In the genomic region with DNA sequence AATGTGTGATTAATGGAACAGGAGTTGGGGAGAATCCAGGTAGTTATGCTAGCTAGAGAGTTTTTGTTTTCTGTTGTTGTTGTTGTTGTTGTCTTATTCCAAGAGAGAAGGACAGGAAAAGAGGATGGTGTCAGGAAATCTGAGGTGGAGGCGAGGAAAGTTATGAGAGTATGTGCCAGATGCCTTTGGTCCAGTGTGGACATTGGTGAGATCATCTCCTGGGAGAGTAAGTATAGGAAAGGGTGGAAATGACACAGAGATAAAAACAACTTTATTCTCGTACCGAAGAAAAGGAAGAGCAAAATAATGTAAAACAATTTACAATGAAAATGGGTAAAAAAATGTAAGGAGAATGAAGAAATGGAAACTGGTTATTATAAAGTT, we compare ENCODE assay signal across 13 cellular contexts.
DNase-seq lines count a peak whose midpoint lies in the region; ATAC-seq and TF ChIP-seq lines count a peak whose summit lies in the region.
"Had no signal": no experiment of that assay in that cellular context is flagged by ENCODE, and none has a peak within 500 bp of the region (broad histone marks: within the 10 kb centered on the region; RNA-seq: fewer than 3 reads in every experiment).

No MANE protein-coding gene starts in this region.

- peak overlapping the region; percentile 83 for H4K8ac ChIP-seq in trophoblast cell (ENCODE audit: low read depth, low read length)

- H3K9me3 ChIP-seq in trophoblast cell (ENCODE audit: insufficient read depth, low read depth, low read length) (no peaks in the 10 kb centered on the region), colonic mucosa (no peaks in the 10 kb centered on the region)
- H3K9me3 ChIP-seq: heart right ventricle had no signal

- peaks cover 11% of the 10 kb centered on the region for H3K79me2 ChIP-seq in trophoblast cell (ENCODE audit: control insufficient read depth, insufficient read depth, low read length, poor library complexity)

- H3K9ac ChIP-seq in trophoblast cell (ENCODE audit: low read length) (no peak overlapping the region), colonic mucosa (ENCODE audit: low read depth in 2 of 2, low read length in 2 of 2) (no peak overlapping the region)

- H2BK5ac ChIP-seq in trophoblast cell (ENCODE audit: low read depth, low read length, poor library complexity): peak overlapping the region; percentile 99

- peak overlapping the region; percentile 99 for H3K27ac ChIP-seq in trophoblast cell (ENCODE audit: low read depth, low read length)
- no peak overlapping the region for H3K27ac ChIP-seq in colonic mucosa

- H3K23ac ChIP-seq in trophoblast cell (ENCODE audit: low read length): no peak overlapping the region

- intact Hi-C loops in colonic mucosa (cut with DNase I): no loop called here

- peak overlapping the region; percentile 64 for H4K12ac ChIP-seq in trophoblast cell (ENCODE audit: low read depth, low read length)

- ATAC-seq in SK-N-SH treated with all-trans-retinoic acid at 6 μM for 48 hours: peak; percentile 43; the same call in 2 of the 3 replicates
- ATAC-seq in HG02973 (IDR thresholded peaks at IDR 0.05; ENCODE audit: unreplicated experiment): no peak
- ATAC-seq: heart right ventricle, left lobe of liver had no signal

- peak overlapping the region; percentile 70 for H3K14ac ChIP-seq in trophoblast cell (ENCODE audit: low read length)

- H3K18ac ChIP-seq in trophoblast cell (ENCODE audit: low read length): no peak overlapping the region

- peaks cover 47% of the 10 kb centered on the region for H3K79me1 ChIP-seq in trophoblast cell (ENCODE audit: low read length)

- H3K4me1 ChIP-seq in trophoblast cell (ENCODE audit: control insufficient read depth in 1 of 2, insufficient read depth in 2 of 2, low read length in 2 of 2) (peaks cover 13 to 25% of the 10 kb centered on the region in 2 experiments), colonic mucosa (no peaks in the 10 kb centered on the region)

- H3K36me3 ChIP-seq in trophoblast cell (ENCODE audit: control insufficient read depth in 1 of 2, insufficient read depth in 2 of 2, low read length in 2 of 2) (no peaks in the 10 kb centered on the region), colonic mucosa (no peaks in the 10 kb centered on the region)
- H3K36me3 ChIP-seq: heart right ventricle had no signal

- peak overlapping the region; percentile 38 for H3K4me2 ChIP-seq in trophoblast cell (ENCODE audit: low read length)

- TF ChIP-seq CTCF in fibroblast of mammary gland (conservative IDR thresholded peaks at IDR 0.05; ENCODE audit: control insufficient read depth, insufficient read depth, low read depth, low read length) (no peak), colonic mucosa (IDR thresholded peaks at IDR 0.05) (no peak)

- H2AK5ac ChIP-seq in trophoblast cell (ENCODE audit: low read length): no peak overlapping the region

- H3K27me3 ChIP-seq in trophoblast cell (ENCODE audit: insufficient read depth, low read length) (no peaks in the 10 kb centered on the region), colonic mucosa (no peaks in the 10 kb centered on the region)
- H3K27me3 ChIP-seq: heart right ventricle had no signal

- WGBS in trophoblast cell (ENCODE audit: extremely low coverage, insufficient coverage, insufficient read length): no CpG with 5 or more reads among the region's 3 CpGs

- H3K4ac ChIP-seq in trophoblast cell (ENCODE audit: low read depth, low read length): peak overlapping the region; percentile 57

- H3K4me3 ChIP-seq in fibroblast of mammary gland (ENCODE audit: control insufficient read depth, low read depth, low read length) (no peak overlapping the region), trophoblast cell (ENCODE audit: low read depth, low read length) (no peak overlapping the region), colonic mucosa (no peak overlapping the region)
- H3K4me3 ChIP-seq: heart right ventricle had no signal

- H2BK120ac ChIP-seq in trophoblast cell (ENCODE audit: insufficient read depth, low read length, poor library complexity): peak overlapping the region; percentile 97

- DNase-seq in GM04503 (ENCODE audit: low read depth) (peak; percentile 38), fibroblast of mammary gland (ENCODE audit: low read depth) (peak; percentile 87), trophoblast cell (no peak), HPDE6-E6E7 (ENCODE audit: extremely low spot score) (no peak), colonic mucosa (no peak)
- DNase-seq in stimulated activated naive CD4-positive, alpha-beta T cell (lab: John Stamatoyannopoulos, UW): no peak
- DNase-seq: activated naive CD8-positive, alpha-beta T cell treated with anti-CD3 and anti-CD28 coated beads for 36 hours; CD4-positive, alpha-beta memory T cell; heart right ventricle; NCI-H1694 had no signal

- H2BK12ac ChIP-seq in trophoblast cell (ENCODE audit: low read length): peak overlapping the region; percentile 96

- peak overlapping the region; percentile 92 for H4K91ac ChIP-seq in trophoblast cell (ENCODE audit: low read depth, low read length)

- H2AFZ ChIP-seq in trophoblast cell (ENCODE audit: insufficient read depth, low read length, poor library complexity): no peak overlapping the region

TF ChIP-seq in SK-N-SH treated with all-trans-retinoic acid at 6 μM for 48 hours, 23 proteins besides CTCF, POLR2A, EP300 and RAD21:
- TF ChIP-seq RARB (CRISPR knock-in tag; IDR thresholded peaks at IDR 0.05) (no peak), BACH2 (CRISPR knock-in tag; IDR thresholded peaks at IDR 0.05; ENCODE audit: borderline replicate concordance) (no peak), ARNTL (CRISPR knock-in tag; IDR thresholded peaks at IDR 0.05; ENCODE audit: borderline replicate concordance, low read depth) (no peak), OSR1 (CRISPR knock-in tag; IDR thresholded peaks at IDR 0.05) (no peak), ZC3H10 (CRISPR knock-in tag; IDR thresholded peaks at IDR 0.05) (no peak), ISL1 (CRISPR knock-in tag; IDR thresholded peaks at IDR 0.05) (no peak), PATZ1 (CRISPR knock-in tag; IDR thresholded peaks at IDR 0.05; ENCODE audit: borderline replicate concordance) (no peak), CSRNP3 (CRISPR knock-in tag; IDR thresholded peaks at IDR 0.05) (no peak), ZFP3 (CRISPR knock-in tag; IDR thresholded peaks at IDR 0.05) (no peak), TOX (CRISPR knock-in tag; IDR thresholded peaks at IDR 0.05; ENCODE audit: borderline replicate concordance) (no peak), PPARA (CRISPR knock-in tag; IDR thresholded peaks at IDR 0.05; ENCODE audit: borderline replicate concordance) (no peak), GLIS3 (CRISPR knock-in tag; IDR thresholded peaks at IDR 0.05) (no peak), ZFP30 (CRISPR knock-in tag; IDR thresholded peaks at IDR 0.05) (no peak), CSDC2 (CRISPR knock-in tag; IDR thresholded peaks at IDR 0.05) (no peak), ZNF70 (CRISPR knock-in tag; IDR thresholded peaks at IDR 0.05) (no peak), ZNF8 (CRISPR knock-in tag; IDR thresholded peaks at IDR 0.05) (no peak)
- TF ChIP-seq, protein P1, sequence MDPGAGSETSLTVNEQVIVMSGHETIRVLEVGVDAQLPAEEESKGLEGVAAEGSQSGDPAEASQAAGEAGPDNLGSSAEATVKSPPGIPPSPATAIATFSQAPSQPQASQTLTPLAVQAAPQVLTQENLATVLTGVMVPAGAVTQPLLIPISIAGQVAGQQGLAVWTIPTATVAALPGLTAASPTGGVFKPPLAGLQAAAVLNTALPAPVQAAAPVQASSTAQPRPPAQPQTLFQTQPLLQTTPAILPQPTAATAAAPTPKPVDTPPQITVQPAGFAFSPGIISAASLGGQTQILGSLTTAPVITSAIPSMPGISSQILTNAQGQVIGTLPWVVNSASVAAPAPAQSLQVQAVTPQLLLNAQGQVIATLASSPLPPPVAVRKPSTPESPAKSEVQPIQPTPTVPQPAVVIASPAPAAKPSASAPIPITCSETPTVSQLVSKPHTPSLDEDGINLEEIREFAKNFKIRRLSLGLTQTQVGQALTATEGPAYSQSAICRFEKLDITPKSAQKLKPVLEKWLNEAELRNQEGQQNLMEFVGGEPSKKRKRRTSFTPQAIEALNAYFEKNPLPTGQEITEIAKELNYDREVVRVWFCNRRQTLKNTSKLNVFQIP (CRISPR knock-in tag; IDR thresholded peaks at IDR 0.05; ENCODE audit: borderline replicate concordance, low read depth): no peak

Comparison
In these comparisons a context has a peak if more than half of its experiments do, and no peak if none do; other contexts are left out.
1. DNase-seq: peak in GM04503 (single experiment) and fibroblast of mammary gland (single experiment); none in trophoblast cell (0 of 2), stimulated activated naive CD4-positive, alpha-beta T cell (0 of 6), HPDE6-E6E7 (single experiment) and colonic mucosa (single experiment).